Comparison of ENCODE assay signal across 32 cellular contexts in genomic region chr10:121976607-121977006, GRCh38. TPM values are rescaled to one million over a fixed set of nuclear protein-coding genes. Genes with fewer than 3 reads are reported as not detected.
DNase-seq lines count a peak whose midpoint lies in the region; ATAC-seq and TF ChIP-seq lines count a peak whose summit lies in the region.
"Had no signal": no experiment of that assay in that cellular context is flagged by ENCODE, and none has a peak within 500 bp of the region (broad histone marks: within the 10 kb centered on the region; RNA-seq: fewer than 3 reads in every experiment).

No MANE protein-coding gene starts in this region.

- intact Hi-C loops in activated CD4-positive, alpha-beta T cell treated with anti-CD3 and anti-CD28 coated beads, Interleukin-2, amount 10 ng/mL, durations not matched to agents 24 days and 14 days (cut with micrococcal nuclease) = no loop called here
- intact Hi-C loops in activated CD4-positive, alpha-beta T cell treated with anti-CD3 and anti-CD28 coated beads for 36 hours (cut with DNase I, micrococcal nuclease) = loop anchor here in 1 of 2 experiments (10.0 kb wide), 3 partner anchors 398 to 1178 kb away; partner anchors contain the start of genes BUB3, C10orf88 and PLEKHA1

- H3K9ac ChIP-seq in neural progenitor cell = no peak overlapping the region
- H3K9ac ChIP-seq: parathyroid adenoma had no signal

- no peaks in the 10 kb centered on the region for H3K27me3 Mint-ChIP-seq in activated CD4-positive, alpha-beta T cell treated with anti-CD3 and anti-CD28 coated beads, Interleukin-2, amount 10 ng/mL, durations not matched to agents 24 days and 14 days
- no peaks in the 10 kb centered on the region for H3K27me3 Mint-ChIP-seq in activated CD4-positive, alpha-beta T cell treated with anti-CD3 and anti-CD28 coated beads for 36 hours
- H3K27me3 Mint-ChIP-seq in neural progenitor cell (ENCODE audit: insufficient read depth, low read depth) = peaks cover 3% of the 10 kb centered on the region

- peaks cover 5% of the 10 kb centered on the region for H3K9me3 Mint-ChIP-seq in activated CD4-positive, alpha-beta T cell treated with anti-CD3 and anti-CD28 coated beads, Interleukin-2, amount 10 ng/mL, durations not matched to agents 24 days and 14 days
- H3K9me3 Mint-ChIP-seq in activated CD4-positive, alpha-beta T cell treated with anti-CD3 and anti-CD28 coated beads for 36 hours (ENCODE audit: low read depth) = peaks cover 7% of the 10 kb centered on the region
- H3K9me3 Mint-ChIP-seq in neural progenitor cell = peaks cover 23% of the 10 kb centered on the region

- peaks cover 14% of the 10 kb centered on the region for H3K36me3 Mint-ChIP-seq in activated CD4-positive, alpha-beta T cell treated with anti-CD3 and anti-CD28 coated beads, Interleukin-2, amount 10 ng/mL, durations not matched to agents 24 days and 14 days (ENCODE audit: low read depth)
- H3K36me3 Mint-ChIP-seq in activated CD4-positive, alpha-beta T cell treated with anti-CD3 and anti-CD28 coated beads for 36 hours (ENCODE audit: low read depth) = peaks cover 15% of the 10 kb centered on the region
- peaks cover 19% of the 10 kb centered on the region for H3K36me3 Mint-ChIP-seq in neural progenitor cell

- DNase-seq in activated CD4-positive, alpha-beta T cell treated with anti-CD3 and anti-CD28 coated beads, Interleukin-2, amount 10 ng/mL, durations not matched to agents 24 days and 14 days = no peak
- DNase-seq in activated CD4-positive, alpha-beta T cell treated with anti-CD3 and anti-CD28 coated beads for 36 hours = no peak
- peak; percentile 34 for DNase-seq in HuH-7.5 (ENCODE audit: low spot score)
- DNase-seq in left lobe of liver (ENCODE audit: low spot score) = peak; percentile 74
- DNase-seq in neural progenitor cell (ENCODE audit: low spot score) = no peak
- no peak for DNase-seq in NCI-H526 treated with DMSO at 0.1 percent for 48 hours (lab: John Stamatoyannopoulos, UW)
- DNase-seq in OCI-M2 (lab: John Stamatoyannopoulos, UW; ENCODE audit: unreplicated experiment) = no peak
- DNase-seq: 8988T; activated CD4-positive, alpha-beta T cell treated with anti-CD3 and anti-CD28 coated beads for 1 hour; activated gamma-delta T cell treated with Interleukin-2 at 50 U/mL for 16 hours; central memory CD4-positive, alpha-beta T cell; dermis blood vessel endothelial cell; foreskin fibroblast; GOT3; heart left ventricle; Karpas-422; kidney; NCI-H1436; NCI-H2081 treated with DMSO at 0.1 percent for 48 hours; NCI-H345; Right ventricle myocardium superior; stimulated activated CD4-positive, alpha-beta T cell treated with anti-CD3 and anti-CD28 coated beads, Interleukin-2, amount 100 ng/mL, for 24 hours; stimulated activated naive CD8-positive, alpha-beta T cell treated with anti-CD3 and anti-CD28 coated beads, Interleukin-15, Interleukin-2, amounts not matched to agents 100 U/mL and 50 U/mL, for 24 hours had no signal

- H3K27ac ChIP-seq in neural progenitor cell = no peak overlapping the region
- H3K27ac ChIP-seq: C4-2B, parathyroid adenoma had no signal

- H2AFZ ChIP-seq in neural progenitor cell (replicated peaks) = no peak overlapping the region
- H2AFZ ChIP-seq: parathyroid adenoma had no signal

- no peak overlapping the region for H3K27ac Mint-ChIP-seq in activated CD4-positive, alpha-beta T cell treated with anti-CD3 and anti-CD28 coated beads, Interleukin-2, amount 10 ng/mL, durations not matched to agents 24 days and 14 days
- no peak overlapping the region for H3K27ac Mint-ChIP-seq in activated CD4-positive, alpha-beta T cell treated with anti-CD3 and anti-CD28 coated beads for 36 hours
- no peak overlapping the region for H3K27ac Mint-ChIP-seq in neural progenitor cell

- H4K20me1 ChIP-seq in neural progenitor cell (ENCODE audit: low read depth) = peaks cover 22% of the 10 kb centered on the region

- CTCF ChIA-PET in activated CD4-positive, alpha-beta T cell treated with anti-CD3 and anti-CD28 coated beads for 36 hours (lab: Charles Lee) = no interaction called here

- POLR2A ChIA-PET in activated CD4-positive, alpha-beta T cell treated with anti-CD3 and anti-CD28 coated beads for 36 hours (lab: Charles Lee) = no interaction called here

- H3K9me3 ChIP-seq in neural progenitor cell (ENCODE audit: low read depth) = peaks cover 9% of the 10 kb centered on the region
- H3K9me3 ChIP-seq: esophagus muscularis mucosa, heart left ventricle, right atrium auricular region had no signal

- ATAC-seq in activated CD4-positive, alpha-beta T cell treated with anti-CD3 and anti-CD28 coated beads for 36 hours = no peak
- ATAC-seq in left lobe of liver = peak; percentile 1
- ATAC-seq in HG02852 (IDR thresholded peaks at IDR 0.05; ENCODE audit: unreplicated experiment) = no peak
- ATAC-seq: heart left ventricle; SK-N-SH treated with all-trans-retinoic acid at 6 μM for 48 hours; stimulated activated naive CD8-positive, alpha-beta T cell treated with anti-CD3 and anti-CD28 coated beads, Interleukin-15, Interleukin-2, amounts not matched to agents 100 U/mL and 50 U/mL, for 24 hours had no signal

- TF ChIP-seq CTCF in neural progenitor cell (IDR thresholded peaks at IDR 0.05) = no peak

- peaks cover 28% of the 10 kb centered on the region for H3K79me2 ChIP-seq in neural progenitor cell (ENCODE audit: low read depth)
- H3K79me2 ChIP-seq: parathyroid adenoma had no signal

- peaks cover 16% of the 10 kb centered on the region for H3K4me1 Mint-ChIP-seq in activated CD4-positive, alpha-beta T cell treated with anti-CD3 and anti-CD28 coated beads, Interleukin-2, amount 10 ng/mL, durations not matched to agents 24 days and 14 days
- H3K4me1 Mint-ChIP-seq in activated CD4-positive, alpha-beta T cell treated with anti-CD3 and anti-CD28 coated beads for 36 hours = peaks cover 19% of the 10 kb centered on the region
- H3K4me1 Mint-ChIP-seq in neural progenitor cell = peaks cover 16% of the 10 kb centered on the region

- peak overlapping the region; percentile 3 for H3K4me3 Mint-ChIP-seq in activated CD4-positive, alpha-beta T cell treated with anti-CD3 and anti-CD28 coated beads, Interleukin-2, amount 10 ng/mL, durations not matched to agents 24 days and 14 days
- no peak overlapping the region for H3K4me3 Mint-ChIP-seq in activated CD4-positive, alpha-beta T cell treated with anti-CD3 and anti-CD28 coated beads for 36 hours
- peak overlapping the region; percentile 64 for H3K4me3 Mint-ChIP-seq in neural progenitor cell

- H3K27me3 ChIP-seq in neural progenitor cell = no peaks in the 10 kb centered on the region
- H3K27me3 ChIP-seq: esophagus muscularis mucosa, heart left ventricle, right atrium auricular region had no signal

- no peak overlapping the region for H3K4me3 ChIP-seq in neural progenitor cell
- H3K4me3 ChIP-seq: esophagus muscularis mucosa, heart left ventricle, right atrium auricular region, smooth muscle cell had no signal

- no peaks in the 10 kb centered on the region for H3K36me3 ChIP-seq in neural progenitor cell
- H3K36me3 ChIP-seq: right atrium auricular region had no signal

- H3K4me1 ChIP-seq in neural progenitor cell = peaks cover 12% of the 10 kb centered on the region
- H3K4me1 ChIP-seq: parathyroid adenoma had no signal

- peaks cover 18% of the 10 kb centered on the region for H3F3A ChIP-seq in neural progenitor cell (ENCODE audit: low read depth)

- no peak overlapping the region for H3K4me2 ChIP-seq in neural progenitor cell
- H3K4me2 ChIP-seq: smooth muscle cell had no signal

RNA-seq across cellular contexts. Expression of gene NSMCE4A, which starts 1.6 kb away (rescaled TPM):
- total RNA-seq in activated CD4-positive, alpha-beta T cell treated with anti-CD3 and anti-CD28 coated beads, Interleukin-2, amount 10 ng/mL, durations not matched to agents 24 days and 14 days = 78.7 and 88.9 TPM in 2 replicates
- 10 to 100 TPM; 56.3 to 56.4 TPM for total RNA-seq in activated CD4-positive, alpha-beta T cell treated with anti-CD3 and anti-CD28 coated beads for 36 hours
- 31.6 TPM for total RNA-seq in left lobe of liver
- 159 and 223 TPM in 2 replicates for total RNA-seq in neural progenitor cell (ENCODE audit: low replicate concordance)

RNA-seq across cellular contexts. Expression of gene TACC2, which starts 12.4 kb away (rescaled TPM):
- not detected in 2 replicates for total RNA-seq in activated CD4-positive, alpha-beta T cell treated with anti-CD3 and anti-CD28 coated beads, Interleukin-2, amount 10 ng/mL, durations not matched to agents 24 days and 14 days
- not detected for total RNA-seq in activated CD4-positive, alpha-beta T cell treated with anti-CD3 and anti-CD28 coated beads for 36 hours
- total RNA-seq in left lobe of liver = 21.5 TPM
- 10.7 and 20.6 TPM in 2 replicates for total RNA-seq in neural progenitor cell (ENCODE audit: low replicate concordance)
- total RNA-seq: activated CD8-positive, alpha-beta memory T cell treated with anti-CD3 and anti-CD28 coated beads for 36 hours; T-helper 2 cell treated with Interferon-gamma antibody and Interleukin-4, amounts not matched to agents 100 ng/mL and 5 ng/mL, for 36 hours had no signal

RNA-seq across cellular contexts. Expression of gene ATE1, which starts 48.8 kb away (rescaled TPM):
- 39.0 and 39.1 TPM in 2 replicates for total RNA-seq in activated CD4-positive, alpha-beta T cell treated with anti-CD3 and anti-CD28 coated beads, Interleukin-2, amount 10 ng/mL, durations not matched to agents 24 days and 14 days
- total RNA-seq in activated CD4-positive, alpha-beta T cell treated with anti-CD3 and anti-CD28 coated beads for 36 hours = 10 to 100 TPM; 23.2 to 23.9 TPM
- total RNA-seq in left lobe of liver (20.1 TPM), neural progenitor cell (ENCODE audit: low replicate concordance) (26.4 and 57.2 TPM in 2 replicates)

Comparison
In these comparisons a context has a peak if more than half of its experiments do, and no peak if none do; other contexts are left out.
1. DNase-seq: peak in HuH-7.5 (single experiment) and left lobe of liver (single experiment); none in activated CD4-positive, alpha-beta T cell treated with anti-CD3 and anti-CD28 coated beads, Interleukin-2, amount 10 ng/mL, durations not matched to agents 24 days and 14 days (single experiment), activated CD4-positive, alpha-beta T cell treated with anti-CD3 and anti-CD28 coated beads for 36 hours (single experiment), neural progenitor cell (single experiment), NCI-H526 treated with DMSO at 0.1 percent for 48 hours (single experiment) and OCI-M2 (single experiment).
2. RNA of gene TACC2, which starts 12.4 kb away (total RNA-seq): 21.5 TPM in left lobe of liver (single experiment) and 10.7 to 20.6 TPM in neural progenitor cell; not detected in activated CD4-positive, alpha-beta T cell treated with anti-CD3 and anti-CD28 coated beads, Interleukin-2, amount 10 ng/mL, durations not matched to agents 24 days and 14 days and not detected in activated CD4-positive, alpha-beta T cell treated with anti-CD3 and anti-CD28 coated beads for 36 hours; every median in the first group is over 10 times any median in the second.